ENCODE assay signal across 17 cellular contexts in genomic region chr5:142152383-142152730, GRCh38. TPM values are rescaled to one million over a fixed set of nuclear protein-coding genes. Genes with fewer than 3 reads are reported as not detected.
DNase-seq lines count a peak whose midpoint lies in the region; ATAC-seq, FAIRE-seq and TF ChIP-seq lines count a peak whose summit lies in the region.
"Had no signal": no experiment of that assay in that cellular context is flagged by ENCODE, and none has a peak within 500 bp of the region (broad histone marks: within the 10 kb centered on the region; RNA-seq: fewer than 3 reads in every experiment).

No MANE protein-coding gene starts in this region.

- POLR2A ChIA-PET in HepG2 (lab: Yijun Ruan, JAX) = no interaction called here

- H4K20me1 ChIP-seq in HepG2 (ENCODE audit: insufficient read depth, low read length) (no peaks in the 10 kb centered on the region), fibroblast of lung (ENCODE audit: control insufficient read depth, extremely low read depth, insufficient read depth, low read length) (no peaks in the 10 kb centered on the region)

- in situ Hi-C loops in HepG2 (cut with HindIII; ENCODE audit: extremely low pct_ligation_motif_present, low pct_unique_long_range_greater_than_20kb) = loop anchor here (25.0 kb wide), 1 partner anchor 160 kb away; no protein-coding TSS in a partner anchor

- no peak for TF ChIP-seq RAD21 in HepG2 (CRISPR knock-in tag; IDR thresholded peaks at IDR 0.05)

- no peak overlapping the region for H3K27ac Mint-ChIP-seq in chondrocyte (ENCODE audit: unreplicated experiment)
- H3K27ac Mint-ChIP-seq: activated CD4-positive, alpha-beta T cell treated with anti-CD3 and anti-CD28 coated beads, Interleukin-2, amount 10 ng/mL, durations not matched to agents 24 days and 14 days; activated naive CD4-positive, alpha-beta T cell treated with anti-CD3 and anti-CD28 coated beads for 36 hours; immature natural killer cell; naive thymus-derived CD8-positive, alpha-beta T cell had no signal

- no peak for TF ChIP-seq EP300 in HepG2 (IDR thresholded peaks at IDR 0.05; ENCODE audit: low read depth in 2 of 2, low read length in 2 of 2)
- TF ChIP-seq EP300 in HepG2 (CRISPR knock-in tag; IDR thresholded peaks at IDR 0.05; ENCODE audit: borderline replicate concordance) = no peak

- H3K79me2 ChIP-seq in HepG2 (ENCODE audit: insufficient read depth, low read length) (no peaks in the 10 kb centered on the region), fibroblast of lung (ENCODE audit: control insufficient read depth, insufficient read depth, low read length) (no peaks in the 10 kb centered on the region)

- intact Hi-C loops in HepG2 (cut with micrococcal nuclease; ENCODE audit: unreplicated experiment) (loop anchor here (1.0 to 10.0 kb wide), 4 partner anchors 172 to 546 kb away; partner anchors contain the start of gene SPRY4), right lobe of liver (cut with DNase I) (loop anchor here in 1 of 2 donors (5.0 kb wide), 1 partner anchor 395 kb away; no protein-coding TSS in a partner anchor)

- no peaks in the 10 kb centered on the region for H3K27me3 Mint-ChIP-seq in chondrocyte (ENCODE audit: low read depth)
- H3K27me3 Mint-ChIP-seq: activated CD4-positive, alpha-beta T cell treated with anti-CD3 and anti-CD28 coated beads, Interleukin-2, amount 10 ng/mL, durations not matched to agents 24 days and 14 days; CD4-positive, alpha-beta memory T cell; naive thymus-derived CD8-positive, alpha-beta T cell had no signal

- BruUV-seq in HepG2 (replicated peaks; lab: Mats Ljungman, UMichigan) = no TSS peak

- WGBS in HepG2 (ENCODE audit: low lambda C conversion rate) = 92% methylated on average over 1 of the region's 1 CpG
- WGBS in right lobe of liver (ENCODE audit: insufficient coverage, low coverage, low lambda C conversion rate, missing lambda C conversion rate) = 78% methylated on average over 1 of the region's 1 CpG

- no peak overlapping the region for H3K4me3 Mint-ChIP-seq in chondrocyte (ENCODE audit: unreplicated experiment)
- H3K4me3 Mint-ChIP-seq: activated CD4-positive, alpha-beta T cell treated with anti-CD3 and anti-CD28 coated beads, Interleukin-2, amount 10 ng/mL, durations not matched to agents 24 days and 14 days; activated naive CD4-positive, alpha-beta T cell treated with anti-CD3 and anti-CD28 coated beads for 36 hours; CD4-positive, alpha-beta memory T cell; immature natural killer cell; naive thymus-derived CD8-positive, alpha-beta T cell had no signal

- ATAC-seq in HepG2 (no peak), right lobe of liver (no peak), HG02981 (IDR thresholded peaks at IDR 0.05; ENCODE audit: unreplicated experiment) (no peak)
- ATAC-seq: gastroesophageal sphincter had no signal

- H3K27ac ChIP-seq in HepG2 (ENCODE audit: extremely low read length, insufficient read depth, low read length) = no peak overlapping the region
- no peak overlapping the region for H3K27ac ChIP-seq in right lobe of liver
- H3K27ac ChIP-seq in SJSA1 = peak overlapping the region; percentile 60
- H3K27ac ChIP-seq in fibroblast of lung (ENCODE audit: insufficient read depth, low read length) = no peak overlapping the region
- H3K27ac ChIP-seq: gastroesophageal sphincter, skin epidermis, vagina had no signal

- DNase-seq in HepG2 (ENCODE audit: low spot score) (no peak), right lobe of liver (no peak), SJSA1 (ENCODE audit: low read depth in 1 of 2, low spot score in 2 of 2) (peak in 1 of 2 experiments; percentile 34), fibroblast of lung (ENCODE audit: low read depth in 2 of 2) (peak; percentile 24 to 26), NK-92 (lab: John Stamatoyannopoulos, UW; ENCODE audit: unreplicated experiment) (no peak), chondrocyte (ENCODE audit: low spot score) (no peak), NCI-H748 (lab: John Stamatoyannopoulos, UW; ENCODE audit: unreplicated experiment) (no peak)
- DNase-seq: cortex of kidney had no signal

- H3K27me3 ChIP-seq in HepG2 (ENCODE audit: control insufficient read depth in 1 of 2, insufficient read depth in 2 of 2, low read length in 2 of 2) = no peaks in the 10 kb centered on the region
- no peaks in the 10 kb centered on the region for H3K27me3 ChIP-seq in right lobe of liver
- H3K27me3 ChIP-seq in SJSA1 (replicated peaks) = no peaks in the 10 kb centered on the region
- H3K27me3 ChIP-seq in fibroblast of lung (ENCODE audit: control insufficient read depth, insufficient read depth, low read length) = no peaks in the 10 kb centered on the region
- H3K27me3 ChIP-seq: gastroesophageal sphincter, vagina had no signal

- TF ChIP-seq POLR2A in HepG2 (IDR thresholded peaks at IDR 0.05; ENCODE audit: insufficient read depth in 1 of 2, low read depth in 2 of 2, low read length in 2 of 2) (no peak), right lobe of liver (IDR thresholded peaks at IDR 0.05) (no peak)

- H3K4me3 ChIP-seq in HepG2 (replicated peaks in 1 of 3; ENCODE audit: insufficient read depth in 1 of 3, low read depth in 2 of 3, low read length in 3 of 3) (no peak overlapping the region), right lobe of liver (no peak overlapping the region), SJSA1 (no peak overlapping the region), fibroblast of lung (replicated peaks in 1 of 4; ENCODE audit: control extremely low read depth in 1 of 4, insufficient read depth in 1 of 4, low read depth in 3 of 4, low read length in 4 of 4) (no peak overlapping the region)
- H3K4me3 ChIP-seq: gastroesophageal sphincter, skin epidermis, vagina had no signal

- no peaks in the 10 kb centered on the region for H3K9me3 ChIP-seq in HepG2 (ENCODE audit: low read length)
- no peaks in the 10 kb centered on the region for H3K9me3 ChIP-seq in right lobe of liver
- no peaks in the 10 kb centered on the region for H3K9me3 ChIP-seq in SJSA1 (replicated peaks)
- no peaks in the 10 kb centered on the region for H3K9me3 ChIP-seq in fibroblast of lung (ENCODE audit: control insufficient read depth, insufficient read depth, low read depth, low read length)
- H3K9me3 ChIP-seq: gastroesophageal sphincter, vagina had no signal

- H3K4me1 ChIP-seq in HepG2 (ENCODE audit: insufficient read depth, low read length) (peaks cover 25% of the 10 kb centered on the region), right lobe of liver (peaks cover 0 to 8% (median 0%) of the 10 kb centered on the region in 4 donors), SJSA1 (replicated peaks) (peaks cover 37% of the 10 kb centered on the region), fibroblast of lung (ENCODE audit: control insufficient read depth, extremely low read depth, insufficient read depth, low read length) (peaks cover 5% of the 10 kb centered on the region)
- H3K4me1 ChIP-seq: vagina had no signal

- H3K36me3 ChIP-seq in HepG2 (replicated peaks in 1 of 2; ENCODE audit: control insufficient read depth in 1 of 2, insufficient read depth in 2 of 2, low read length in 2 of 2) (peaks cover 0 to 8% of the 10 kb centered on the region in 2 experiments; a peak in 1 of 5 replicates), right lobe of liver (peaks cover 0 to 12% (median 7%) of the 10 kb centered on the region in 4 donors), SJSA1 (peaks cover 16% of the 10 kb centered on the region), fibroblast of lung (ENCODE audit: control insufficient read depth, insufficient read depth, low read length) (no peaks in the 10 kb centered on the region)

- TF ChIP-seq CTCF in HepG2 (CRISPR knock-in tag; IDR thresholded peaks at IDR 0.05) = no peak
- TF ChIP-seq CTCF in right lobe of liver (IDR thresholded peaks at IDR 0.05) = no peak
- no peak for TF ChIP-seq CTCF in fibroblast of lung (conservative IDR thresholded peaks at IDR 0.05 in 1 of 2, IDR thresholded peaks at IDR 0.05 in 1 of 2; ENCODE audit: low read depth in 1 of 2, low read length in 2 of 2)
- TF ChIP-seq CTCF in chondrocyte (IDR thresholded peaks at IDR 0.05) = no peak

- peaks cover 6% of the 10 kb centered on the region for H3K4me1 Mint-ChIP-seq in chondrocyte (ENCODE audit: low read depth)
- H3K4me1 Mint-ChIP-seq: immature natural killer cell had no signal

- CTCF ChIA-PET in HepG2 (lab: Yijun Ruan, JAX; ENCODE audit: low intra/inter-chr PET ratio, low total read pairs) = interaction anchor here (0.6 to 4.6 kb wide), 3 partner anchors 204 to 546 kb away, joined by 3 to 44 read pairs (median 3); no protein-coding TSS in a partner anchor

- FAIRE-seq in HepG2 (lab: Jason Lieb, UNC) = no peak

- no peaks in the 10 kb centered on the region for H3K9me3 Mint-ChIP-seq in chondrocyte (ENCODE audit: low read depth)
- H3K9me3 Mint-ChIP-seq: activated CD4-positive, alpha-beta T cell treated with anti-CD3 and anti-CD28 coated beads, Interleukin-2, amount 10 ng/mL, durations not matched to agents 24 days and 14 days; activated naive CD4-positive, alpha-beta T cell treated with anti-CD3 and anti-CD28 coated beads for 36 hours; immature natural killer cell; naive thymus-derived CD8-positive, alpha-beta T cell had no signal

- peaks cover 6% of the 10 kb centered on the region for H3K36me3 Mint-ChIP-seq in chondrocyte (ENCODE audit: low read depth)

- H2AFZ ChIP-seq in HepG2 (ENCODE audit: low read length) (no peak overlapping the region), fibroblast of lung (ENCODE audit: low read length) (no peak overlapping the region)

- no peak overlapping the region for H3K4me2 ChIP-seq in HepG2 (ENCODE audit: low read depth, low read length)
- no peak overlapping the region for H3K4me2 ChIP-seq in fibroblast of lung (ENCODE audit: extremely low read depth, insufficient read depth, low read length)

- no peak overlapping the region for H3K9ac ChIP-seq in HepG2 (ENCODE audit: insufficient read depth, low read depth, low read length)
- H3K9ac ChIP-seq in fibroblast of lung (ENCODE audit: insufficient read depth, low read length) = no peak overlapping the region

RNA-seq across cellular contexts. Expression of gene NDFIP1, which starts 43.8 kb away (rescaled TPM):
- 11.9 and 15.7 TPM in 2 replicates for total RNA-seq in HepG2 (2016; rRNA removed; fragmentation: Illumina TruSeq; extraction: Trizol)
- total RNA-seq in HepG2 (2016; cell fraction: cytosol; rRNA removed; fragmentation: Illumina TruSeq; extraction: Trizol; ENCODE audit: low read depth) = 3.2 and 4.3 TPM in 2 replicates
- total RNA-seq in HepG2 (2016; cell fraction: insoluble cytoplasmic fraction; rRNA removed; fragmentation: Illumina TruSeq; extraction: Trizol) = 11.6 and 16.8 TPM in 2 replicates
- 7.2 and 8.1 TPM in 2 replicates for total RNA-seq in HepG2 (2016; cell fraction: membrane; rRNA removed; fragmentation: Illumina TruSeq; extraction: Trizol)
- 14.9 and 18.8 TPM in 2 replicates for total RNA-seq in HepG2 (2016; cell fraction: nucleus; rRNA removed; fragmentation: Illumina TruSeq; extraction: Trizol)
- polyA plus RNA-seq in HepG2 (2011; rRNA removed) = 9.5 and 12.4 TPM in 2 replicates
- 9.0 and 9.5 TPM in 2 replicates for polyA plus RNA-seq in HepG2 (2011; cell fraction: cytosol; rRNA removed)
- polyA plus RNA-seq in HepG2 (2011; cell fraction: nucleus; rRNA removed) = 4.3 and 4.9 TPM in 2 replicates
- 19.8 and 22.3 TPM in 2 replicates for polyA plus RNA-seq in HepG2 (2012)
- 3.2 TPM in 2 replicates for polyA plus RNA-seq in HepG2 (2016; cell fraction: cytosol; fragmentation: Illumina TruSeq; extraction: Trizol; ENCODE audit: low read depth)
- polyA plus RNA-seq in HepG2 (2016; cell fraction: insoluble cytoplasmic fraction; fragmentation: Illumina TruSeq; extraction: Trizol; ENCODE audit: low read depth) = 16.7 and 17.6 TPM in 2 replicates
- 6.9 and 7.0 TPM in 2 replicates for polyA plus RNA-seq in HepG2 (2016; cell fraction: membrane; fragmentation: Illumina TruSeq; extraction: Trizol; ENCODE audit: low read depth)
- 25.9 and 28.4 TPM in 2 replicates for polyA plus RNA-seq in HepG2 (2016; cell fraction: nucleus; fragmentation: Illumina TruSeq; extraction: Trizol; ENCODE audit: insufficient read depth, low read depth)
- 9.6 and 10.1 TPM in 2 replicates for polyA minus RNA-seq in HepG2 (2011; rRNA and poly(A)+ RNA removed; ENCODE audit: low replicate concordance)
- polyA minus RNA-seq in HepG2 (2011; cell fraction: cytosol; rRNA and poly(A)+ RNA removed) = 15.8 and 18.5 TPM in 2 replicates
- polyA minus RNA-seq in HepG2 (2011; cell fraction: nucleus; rRNA and poly(A)+ RNA removed) = 14.2 and 14.9 TPM in 2 replicates
- total RNA-seq in right lobe of liver = 10 to 100 TPM; 50.4 to 61.1 (median 57.1) TPM
- total RNA-seq in SJSA1 (2014; rRNA removed; shearing (Covaris generic)) = 76.1 and 77.2 TPM in 2 replicates
- 50.8 and 67.4 TPM in 2 replicates for total RNA-seq in fibroblast of lung
- 42.5 and 55.8 TPM in 2 replicates for polyA plus RNA-seq in fibroblast of lung
- polyA plus RNA-seq in fibroblast of lung (2012) = 36.6 and 43.8 TPM in 2 replicates
- 3.0 and 4.8 TPM in 2 replicates for polyA minus RNA-seq in fibroblast of lung (ENCODE audit: low replicate concordance)
- 62.1 to 64.2 TPM (median 63.8 TPM) in 3 replicates for total RNA-seq in chondrocyte

Comparison
In these comparisons a context has a peak if more than half of its experiments do, and no peak if none do; other contexts are left out.
1. DNase-seq: peak in fibroblast of lung (2 of 2); none in HepG2 (single experiment), right lobe of liver (0 of 3), NK-92 (single experiment), chondrocyte (single experiment) and NCI-H748 (single experiment).